20 cellular contexts compared by ENCODE assay signal in the genomic region with DNA sequence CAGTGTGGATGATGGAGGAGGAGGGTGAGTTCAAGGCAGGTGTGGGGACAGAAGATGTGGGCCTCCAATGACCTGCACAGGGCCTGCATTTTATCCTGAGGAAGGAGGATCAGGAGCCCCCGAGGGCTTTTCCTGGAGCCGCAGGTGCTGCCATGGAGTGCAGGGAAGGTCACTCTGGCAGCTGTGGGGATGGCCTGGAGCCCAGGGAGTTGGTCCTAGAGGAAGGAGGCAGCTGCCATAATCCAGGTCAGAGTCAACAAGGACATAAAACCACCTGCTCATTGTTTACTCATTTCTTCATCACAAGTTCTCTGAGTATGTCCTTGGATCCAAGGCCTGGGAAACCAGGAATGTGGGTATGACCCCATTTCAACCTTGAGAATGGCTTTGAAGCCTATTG.
"Had no signal": no experiment of that assay in that cellular context is flagged by ENCODE, and none has a peak within 500 bp of the region (broad histone marks: within the 10 kb centered on the region; RNA-seq: fewer than 3 reads in every experiment).

No MANE protein-coding gene starts in this region.

- H3K27me3 ChIP-seq: transverse colon had no signal

- H3K27ac ChIP-seq: lower lobe of right lung, transverse colon, VCaP had no signal

- H3K4me1 ChIP-seq: lower lobe of right lung, transverse colon had no signal

- ATAC-seq: activated CD4-positive, CD25-positive, alpha-beta regulatory T cell treated with anti-CD3 and anti-CD28 coated beads, Interleukin-2, amount 50 U/mL, for 24 hours; activated T-cell treated with anti-CD3 and anti-CD28 coated beads, Interleukin-2, amount 50 U/mL, for 72 hours; naive thymus-derived CD4-positive, alpha-beta T cell; stimulated activated naive B cell treated with anti-CD40 and anti-IgM and Interleukin-4, amounts not matched to agents 10 μg/mL and 1 μg/mL and 100 μg/mL, for 72 hours had no signal

- DNase-seq: activated CD4-positive, alpha-beta memory T cell treated with anti-CD3 and anti-CD28 coated beads, Interleukin-2, amount 10 ng/mL, durations not matched to agents 7 days and 5 days; activated CD4-positive, alpha-beta T cell treated with anti-CD3 and anti-CD28 coated beads, Interleukin-2, amount 10 ng/mL, durations not matched to agents 24 days and 14 days; activated effector memory CD4-positive, alpha-beta T cell treated with Interleukin-2 at 50 U/mL for 16 hours; activated naive CD4-positive, alpha-beta T cell treated with anti-CD3 and anti-CD28 coated beads for 36 hours; activated naive CD8-positive, alpha-beta T cell treated with anti-CD3 and anti-CD28 coated beads, Interleukin-2, amount 10 ng/mL, durations not matched to agents 7 days and 5 days; activated T-cell treated with anti-CD3 and anti-CD28 coated beads, Interleukin-2, amount 50 U/mL, for 72 hours; amniotic stem cell; caudate nucleus; effector CD4-positive, alpha-beta T cell; erythroblast; foreskin fibroblast; lower lobe of right lung; naive thymus-derived CD4-positive, alpha-beta T cell; retina; stimulated activated CD4-positive, alpha-beta T cell treated with anti-CD3 and anti-CD28 coated beads, Interleukin-2, amount 100 ng/mL, for 48 hours; stimulated activated CD8-positive, alpha-beta memory T cell treated with anti-CD3 and anti-CD28 coated beads, Interleukin-4, amount 100 ng/mL, for 48 hours; stimulated activated naive B cell treated with anti-CD40 and anti-IgM and Interleukin-4, amounts not matched to agents 10 μg/mL and 1 μg/mL and 100 μg/mL, for 72 hours; transverse colon had no signal

- H3K4me3 ChIP-seq: lower lobe of right lung, transverse colon had no signal

- H3K36me3 ChIP-seq: lower lobe of right lung, transverse colon had no signal
